Comparison of ENCODE assay signal across 8 cellular contexts in the genomic region with DNA sequence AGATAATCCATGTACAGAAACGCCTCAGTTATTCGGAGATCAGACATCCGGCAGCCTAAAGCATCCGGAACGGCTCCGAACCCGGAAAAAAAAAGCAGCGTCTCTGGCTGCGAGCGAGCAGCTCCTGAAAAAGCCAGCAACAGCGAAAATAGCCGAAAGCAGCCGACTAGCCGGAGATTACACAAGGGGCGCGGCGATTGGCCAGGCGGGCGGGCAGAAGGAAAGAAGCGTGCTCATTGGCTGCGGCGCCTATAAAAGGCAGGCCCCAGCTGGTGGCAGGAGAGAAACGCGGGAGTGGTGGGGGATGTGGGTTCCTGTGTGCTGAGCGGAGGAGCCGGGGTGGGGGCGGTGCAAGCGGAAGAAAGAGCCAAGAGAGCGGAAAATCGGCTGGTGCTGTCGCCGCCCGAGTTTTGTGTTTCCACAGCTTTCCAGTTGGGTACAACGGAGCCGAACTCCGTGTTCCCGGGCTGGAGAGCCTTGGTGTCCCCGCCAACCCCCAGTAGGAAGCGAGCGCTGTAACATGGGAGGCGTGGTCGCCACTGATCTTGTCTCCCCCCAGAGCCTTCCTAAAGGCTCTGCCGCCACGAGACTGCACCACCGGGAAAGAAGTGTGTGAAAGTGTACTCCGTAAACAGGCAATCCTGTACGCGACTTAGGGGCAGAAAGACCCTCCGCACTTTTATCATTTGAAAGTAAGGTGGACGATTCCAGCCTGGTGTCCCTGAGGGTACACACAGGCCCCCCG. TPM values are rescaled to one million over a fixed set of nuclear protein-coding genes. Genes with fewer than 3 reads are reported as not detected.
A peak's percentile ranks its signal among the peaks of the same experiment; 100 is the strongest.
DNase-seq lines count a peak whose midpoint lies in the region; ATAC-seq lines count a peak whose summit lies in the region.

TSS of gene ARL15 (minus strand) at position 141 of the 745 bp plus-strand sequence.

- peaks cover 8% of the 10 kb centered on the region for H3K27me3 Mint-ChIP-seq in activated CD4-positive, alpha-beta T cell treated with anti-CD3 and anti-CD28 coated beads for 36 hours

- DNase-seq in Ammon's horn (ENCODE audit: low spot score) (peak; percentile 99), GM19238 (ENCODE audit: insufficient read length, low spot score) (peak; percentile 93), NCI-H524 (lab: John Stamatoyannopoulos, UW) (peak; percentile 95 to 96), kidney tubule cell (ENCODE audit: low spot score) (peak; percentile 98)
- DNase-seq in activated CD4-positive, alpha-beta T cell treated with anti-CD3 and anti-CD28 coated beads for 36 hours = peak; percentile 99
- DNase-seq in stimulated activated CD4-positive, alpha-beta T cell treated with anti-CD3 and anti-CD28 coated beads, Interleukin-1b, Interleukin-23, amount 100 ng/mL, for 24 hours (ENCODE audit: low read depth in 4 of 4, low spot score in 1 of 4) = peak; percentile 91 to 97 (median 96)

- H3K4me3 Mint-ChIP-seq in activated CD4-positive, alpha-beta T cell treated with anti-CD3 and anti-CD28 coated beads for 36 hours = peak within 1 kb of the TSS; percentile 83

- no peaks in the 10 kb centered on the region for H3K9me3 Mint-ChIP-seq in activated CD4-positive, alpha-beta T cell treated with anti-CD3 and anti-CD28 coated beads for 36 hours (ENCODE audit: low read depth)

- intact Hi-C loops in activated CD4-positive, alpha-beta T cell treated with anti-CD3 and anti-CD28 coated beads for 36 hours (cut with DNase I, micrococcal nuclease) = loop anchor here in 1 of 2 experiments (1.0 to 10.0 kb wide), 12 partner anchors 107 to 1510 kb away; partner anchors contain the start of genes CDC20B, DHX29, ITGA2 and MOCS2

- ATAC-seq in HG03442 (IDR thresholded peaks at IDR 0.05; ENCODE audit: unreplicated experiment) = peak; percentile 95
- peak; percentile 98 for ATAC-seq in activated CD4-positive, alpha-beta T cell treated with anti-CD3 and anti-CD28 coated beads for 36 hours

- H3K4me1 Mint-ChIP-seq in activated CD4-positive, alpha-beta T cell treated with anti-CD3 and anti-CD28 coated beads for 36 hours = peaks cover 27% of the 10 kb centered on the region

- H3K27ac Mint-ChIP-seq in activated CD4-positive, alpha-beta T cell treated with anti-CD3 and anti-CD28 coated beads for 36 hours = peak within 1 kb of the TSS; percentile 81

- CTCF ChIA-PET in activated CD4-positive, alpha-beta T cell treated with anti-CD3 and anti-CD28 coated beads for 36 hours (lab: Charles Lee) = interaction anchor here (0.6 to 1.3 kb wide), 7 partner anchors 20 to 694 kb away, joined by 3 to 6 read pairs (median 4); no protein-coding TSS in a partner anchor

- H3K36me3 Mint-ChIP-seq in activated CD4-positive, alpha-beta T cell treated with anti-CD3 and anti-CD28 coated beads for 36 hours (ENCODE audit: low read depth) = no peaks in the 10 kb centered on the region

- peak within 1 kb of the TSS; percentile 72 for H3K27ac ChIP-seq in cingulate gyrus (ENCODE audit: low read depth, low read length)

- POLR2A ChIA-PET in activated CD4-positive, alpha-beta T cell treated with anti-CD3 and anti-CD28 coated beads for 36 hours (lab: Charles Lee) = interaction anchor here (0.6 to 1.1 kb wide), 4 partner anchors 89 to 1201 kb away, joined by 3 to 4 read pairs (median 3); partner anchors contain the start of gene MOCS2

RNA-seq across cellular contexts. Expression of gene ARL15, which starts in this region (rescaled TPM):
- total RNA-seq in activated CD4-positive, alpha-beta T cell treated with anti-CD3 and anti-CD28 coated beads for 36 hours = 1 to 10 TPM; 5.4 to 6.7 TPM

Comparison
In these comparisons a context has a peak if more than half of its experiments do, and no peak if none do; other contexts are left out.
1. Peak in every context shown above with its lines: DNase-seq, ATAC-seq and H3K27ac ChIP-seq.